In the genomic region with DNA sequence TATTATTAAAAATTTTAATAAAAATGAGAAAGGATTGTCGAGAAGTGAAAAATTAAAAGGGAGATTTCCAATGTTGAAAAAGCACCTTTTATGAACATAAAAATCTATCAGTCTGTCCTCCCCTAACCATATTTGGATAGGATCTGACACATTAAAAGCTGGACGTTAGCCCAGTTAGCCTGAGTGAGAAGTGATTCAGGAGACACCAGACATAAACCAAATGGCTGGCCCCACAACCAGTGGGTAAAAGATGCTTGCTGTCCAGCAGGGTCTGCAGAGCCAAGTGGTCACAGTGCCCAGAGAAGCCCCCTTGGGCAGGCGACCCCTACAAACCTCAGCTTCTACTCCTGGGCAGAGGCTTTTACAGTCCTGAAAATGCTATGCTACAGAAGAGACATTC, we compare ENCODE assay signal across 22 cellular contexts.
DNase-seq lines count a peak whose midpoint lies in the region; ATAC-seq and TF ChIP-seq lines count a peak whose summit lies in the region.
"Had no signal": no experiment of that assay in that cellular context is flagged by ENCODE, and none has a peak within 500 bp of the region (broad histone marks: within the 10 kb centered on the region; RNA-seq: fewer than 3 reads in every experiment).

No MANE protein-coding gene starts in this region.

- in situ Hi-C loops in GM13976 (cut with MboI; ENCODE audit: low sequenced_read_pairs, unreplicated experiment): no loop called here

- peak; percentile 59 to 86 for ATAC-seq in left cardiac atrium
- no peak for ATAC-seq in Right ventricle myocardium superior (ENCODE audit: poor library complexity)
- ATAC-seq: naive thymus-derived CD4-positive, alpha-beta T cell had no signal

- intact Hi-C loops in left cardiac atrium (cut with DNase I): no loop called here
- intact Hi-C loops in Right ventricle myocardium superior (cut with DNase I): no loop called here
- intact Hi-C loops in thyroid gland (cut with DNase I): no loop called here

- no peak for TF ChIP-seq POLR2A in thyroid gland (IDR thresholded peaks at IDR 0.05)

- no peak for DNase-seq in left cardiac atrium
- no peak for DNase-seq in Right ventricle myocardium superior
- DNase-seq in RPMI7951 (ENCODE audit: low read depth): peak; percentile 63
- peak; percentile 67 for DNase-seq in fibroblast of pulmonary artery (ENCODE audit: low read depth)
- no peak for DNase-seq in GM13976 (ENCODE audit: low spot score)
- no peak for DNase-seq in OCI-M2 (lab: John Stamatoyannopoulos, UW; ENCODE audit: unreplicated experiment)
- DNase-seq in thyroid gland: no peak
- DNase-seq in GM10248 (ENCODE audit: extremely low spot score): no peak
- DNase-seq: ACHN; activated CD4-positive, alpha-beta T cell treated with anti-CD3 and anti-CD28 coated beads for 4 hours; activated CD8-positive, alpha-beta memory T cell treated with anti-CD3 and anti-CD28 coated beads, Interleukin-2, amount 50 U/mL, for 48 hours; activated naive CD4-positive, alpha-beta T cell; GDM1; Karpas-422; lower lobe of right lung; naive thymus-derived CD4-positive, alpha-beta T cell; NCI-H187; NCI-H446 treated with DMSO at 0.1 percent for 48 hours; posterior cingulate gyrus; T1000; upper lobe of left lung had no signal

- 56 to 73% methylated on average over 3 of the region's 3 CpGs for WGBS in thyroid gland, 2 donors

- H3K4me3 ChIP-seq in fibroblast of pulmonary artery (replicated peaks; ENCODE audit: low read depth, low read length): no peak overlapping the region
- H3K4me3 ChIP-seq in thyroid gland (replicated peaks in 1 of 3): no peak overlapping the region
- H3K4me3 ChIP-seq: lower lobe of right lung, smooth muscle cell, upper lobe of left lung had no signal

- H3K27ac ChIP-seq in thyroid gland: no peak overlapping the region
- H3K27ac ChIP-seq: lower lobe of right lung, upper lobe of left lung had no signal

- no peaks in the 10 kb centered on the region for H3K9me3 ChIP-seq in thyroid gland
- H3K9me3 ChIP-seq: lower lobe of right lung, upper lobe of left lung had no signal

- POLR2A ChIA-PET in GM10248 (lab: Yijun Ruan, JAX): no interaction called here

- no peak for TF ChIP-seq CTCF in fibroblast of pulmonary artery (IDR thresholded peaks at IDR 0.05; ENCODE audit: low read length, missing control alignments)
- no peak for TF ChIP-seq CTCF in GM13976 (IDR thresholded peaks at IDR 0.05; ENCODE audit: borderline replicate concordance, control extremely low read depth, extremely low read depth, insufficient read depth, missing control alignments)
- TF ChIP-seq CTCF in thyroid gland (IDR thresholded peaks at IDR 0.05): no peak
- no peak for TF ChIP-seq CTCF in GM10248 (IDR thresholded peaks at IDR 0.05; ENCODE audit: control extremely low read depth, extremely low read depth, low read depth, missing control alignments)

- no peaks in the 10 kb centered on the region for H3K36me3 ChIP-seq in thyroid gland
- H3K36me3 ChIP-seq: lower lobe of right lung, upper lobe of left lung had no signal

- H3K4me1 ChIP-seq in thyroid gland: no peaks in the 10 kb centered on the region
- H3K4me1 ChIP-seq: lower lobe of right lung, upper lobe of left lung had no signal

- CTCF ChIA-PET in GM10248 (lab: Yijun Ruan, JAX): interaction anchor here (1.1 to 1.6 kb wide), 3 partner anchors 8 to 12 kb away, joined by 3 to 6 read pairs (median 3); no protein-coding TSS in a partner anchor

- H3K27me3 ChIP-seq in thyroid gland: no peaks in the 10 kb centered on the region
- H3K27me3 ChIP-seq: upper lobe of left lung had no signal

Comparison
In these comparisons a context has a peak if more than half of its experiments do, and no peak if none do; other contexts are left out.
1. DNase-seq: peak in RPMI7951 (single experiment) and fibroblast of pulmonary artery (single experiment); none in left cardiac atrium (single experiment), Right ventricle myocardium superior (single experiment), GM13976 (single experiment), OCI-M2 (single experiment), thyroid gland (0 of 2) and GM10248 (single experiment).